ENCODE assay signal across 1 cellular context in the genomic region with DNA sequence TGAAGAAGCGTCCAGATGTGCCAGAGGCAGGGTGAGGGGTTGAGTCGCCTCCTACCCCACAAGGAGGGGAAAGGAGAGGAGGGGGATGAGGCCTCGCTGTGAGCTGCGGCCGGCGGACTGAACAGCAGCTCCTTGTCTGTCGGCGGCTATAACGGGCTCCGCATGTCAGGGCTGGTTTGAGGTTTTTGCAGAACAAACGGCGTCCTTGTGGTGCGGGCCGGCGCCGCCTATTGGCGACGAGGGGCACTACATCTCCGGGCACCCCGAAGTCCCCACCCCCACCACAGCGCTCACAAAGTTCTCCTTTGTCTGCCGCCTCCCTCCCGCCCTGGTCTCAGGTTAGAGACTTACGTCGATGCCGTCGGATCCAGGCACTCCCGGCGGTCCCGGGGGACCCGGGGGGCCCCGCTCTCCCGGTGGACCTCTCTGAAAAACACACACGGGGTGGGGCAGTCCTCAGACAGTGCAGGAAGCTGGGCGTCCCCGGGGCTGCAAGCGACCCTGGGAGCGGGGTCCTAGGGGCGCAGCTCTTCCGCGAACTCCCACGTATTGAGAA.
A peak's percentile ranks its signal among the peaks of the same experiment; 100 is the strongest.
TF ChIP-seq lines count a peak whose summit lies in the region.

No MANE protein-coding gene starts in this region.

TF ChIP-seq in K562, 482 proteins besides CTCF, POLR2A, EP300 and RAD21 (continued from another document and continues in another):
- TF ChIP-seq ZBTB5 (IDR thresholded peaks at IDR 0.05) (no peak), THRAP3 (IDR thresholded peaks at IDR 0.05; ENCODE audit: borderline replicate concordance) (no peak), KDM4B (IDR thresholded peaks at IDR 0.05; ENCODE audit: borderline replicate concordance in 2 of 2, low read depth in 1 of 2) (no peak), IRF1 (CRISPR knock-in tag; IDR thresholded peaks at IDR 0.05; ENCODE audit: borderline replicate concordance) (no peak; the same call in 1 of the 2 replicates), ZFP30 (CRISPR knock-in tag; IDR thresholded peaks at IDR 0.05; ENCODE audit: borderline replicate concordance) (no peak), PHF21A (IDR thresholded peaks at IDR 0.05; ENCODE audit: borderline replicate concordance, low read depth) (no peak), ZBTB17 (CRISPR knock-in tag; IDR thresholded peaks at IDR 0.05) (no peak), FOSL1 (tag; conservative IDR thresholded peaks at IDR 0.05) (no peak), DMBX1 (CRISPR knock-in tag; IDR thresholded peaks at IDR 0.05; ENCODE audit: borderline replicate concordance) (peak; percentile 72; the same call in 1 of the 2 replicates), ASH1L (IDR thresholded peaks at IDR 0.05; ENCODE audit: borderline replicate concordance, low read depth, partially characterized antibody) (no peak), TFE3 (CRISPR knock-in tag; IDR thresholded peaks at IDR 0.05) (no peak), ZSCAN29 (IDR thresholded peaks at IDR 0.05) (no peak), CHD1 (IDR thresholded peaks at IDR 0.05; ENCODE audit: low read length) (no peak), NFIC (IDR thresholded peaks at IDR 0.05) (peak; percentile 69), E4F1 (CRISPR knock-in tag; IDR thresholded peaks at IDR 0.05; ENCODE audit: borderline replicate concordance) (no peak), SIX5 (IDR thresholded peaks at IDR 0.05; ENCODE audit: borderline replicate concordance in 1 of 2, insufficient read depth in 1 of 2, low read depth in 1 of 2, low read length in 2 of 2) (no peak), SNRNP70 (optimal IDR thresholded peaks at IDR 0.05; ENCODE audit: low read depth, low read length) (no peak), RBM15 (IDR thresholded peaks at IDR 0.05; ENCODE audit: insufficient read depth, low read length) (no peak), BCOR (IDR thresholded peaks at IDR 0.05) (0 out of 2 replicates have a peak, but pooled peaks have one; percentile 20), NCOR1 (IDR thresholded peaks at IDR 0.05) (no peak), E2F5 (CRISPR knock-in tag; IDR thresholded peaks at IDR 0.05) (no peak), FIP1L1 (IDR thresholded peaks at IDR 0.05; ENCODE audit: low read depth, low read length, poor library complexity, severe bottlenecking) (peak; percentile 39), TCF7 (IDR thresholded peaks at IDR 0.05; ENCODE audit: borderline replicate concordance) (0 out of 2 replicates have a peak, but pooled peaks have one; percentile 45)
- TF ChIP-seq, protein P1, sequence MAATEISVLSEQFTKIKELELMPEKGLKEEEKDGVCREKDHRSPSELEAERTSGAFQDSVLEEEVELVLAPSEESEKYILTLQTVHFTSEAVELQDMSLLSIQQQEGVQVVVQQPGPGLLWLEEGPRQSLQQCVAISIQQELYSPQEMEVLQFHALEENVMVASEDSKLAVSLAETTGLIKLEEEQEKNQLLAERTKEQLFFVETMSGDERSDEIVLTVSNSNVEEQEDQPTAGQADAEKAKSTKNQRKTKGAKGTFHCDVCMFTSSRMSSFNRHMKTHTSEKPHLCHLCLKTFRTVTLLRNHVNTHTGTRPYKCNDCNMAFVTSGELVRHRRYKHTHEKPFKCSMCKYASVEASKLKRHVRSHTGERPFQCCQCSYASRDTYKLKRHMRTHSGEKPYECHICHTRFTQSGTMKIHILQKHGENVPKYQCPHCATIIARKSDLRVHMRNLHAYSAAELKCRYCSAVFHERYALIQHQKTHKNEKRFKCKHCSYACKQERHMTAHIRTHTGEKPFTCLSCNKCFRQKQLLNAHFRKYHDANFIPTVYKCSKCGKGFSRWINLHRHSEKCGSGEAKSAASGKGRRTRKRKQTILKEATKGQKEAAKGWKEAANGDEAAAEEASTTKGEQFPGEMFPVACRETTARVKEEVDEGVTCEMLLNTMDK (IDR thresholded peaks at IDR 0.05; ENCODE audit: borderline replicate concordance, insufficient read depth, low read depth, low read length, poor library complexity, severe bottlenecking): no peak
- TF ChIP-seq, protein P2, sequence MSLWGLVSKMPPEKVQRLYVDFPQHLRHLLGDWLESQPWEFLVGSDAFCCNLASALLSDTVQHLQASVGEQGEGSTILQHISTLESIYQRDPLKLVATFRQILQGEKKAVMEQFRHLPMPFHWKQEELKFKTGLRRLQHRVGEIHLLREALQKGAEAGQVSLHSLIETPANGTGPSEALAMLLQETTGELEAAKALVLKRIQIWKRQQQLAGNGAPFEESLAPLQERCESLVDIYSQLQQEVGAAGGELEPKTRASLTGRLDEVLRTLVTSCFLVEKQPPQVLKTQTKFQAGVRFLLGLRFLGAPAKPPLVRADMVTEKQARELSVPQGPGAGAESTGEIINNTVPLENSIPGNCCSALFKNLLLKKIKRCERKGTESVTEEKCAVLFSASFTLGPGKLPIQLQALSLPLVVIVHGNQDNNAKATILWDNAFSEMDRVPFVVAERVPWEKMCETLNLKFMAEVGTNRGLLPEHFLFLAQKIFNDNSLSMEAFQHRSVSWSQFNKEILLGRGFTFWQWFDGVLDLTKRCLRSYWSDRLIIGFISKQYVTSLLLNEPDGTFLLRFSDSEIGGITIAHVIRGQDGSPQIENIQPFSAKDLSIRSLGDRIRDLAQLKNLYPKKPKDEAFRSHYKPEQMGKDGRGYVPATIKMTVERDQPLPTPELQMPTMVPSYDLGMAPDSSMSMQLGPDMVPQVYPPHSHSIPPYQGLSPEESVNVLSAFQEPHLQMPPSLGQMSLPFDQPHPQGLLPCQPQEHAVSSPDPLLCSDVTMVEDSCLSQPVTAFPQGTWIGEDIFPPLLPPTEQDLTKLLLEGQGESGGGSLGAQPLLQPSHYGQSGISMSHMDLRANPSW (CRISPR knock-in tag; IDR thresholded peaks at IDR 0.05): no peak
- TF ChIP-seq, protein P3, sequence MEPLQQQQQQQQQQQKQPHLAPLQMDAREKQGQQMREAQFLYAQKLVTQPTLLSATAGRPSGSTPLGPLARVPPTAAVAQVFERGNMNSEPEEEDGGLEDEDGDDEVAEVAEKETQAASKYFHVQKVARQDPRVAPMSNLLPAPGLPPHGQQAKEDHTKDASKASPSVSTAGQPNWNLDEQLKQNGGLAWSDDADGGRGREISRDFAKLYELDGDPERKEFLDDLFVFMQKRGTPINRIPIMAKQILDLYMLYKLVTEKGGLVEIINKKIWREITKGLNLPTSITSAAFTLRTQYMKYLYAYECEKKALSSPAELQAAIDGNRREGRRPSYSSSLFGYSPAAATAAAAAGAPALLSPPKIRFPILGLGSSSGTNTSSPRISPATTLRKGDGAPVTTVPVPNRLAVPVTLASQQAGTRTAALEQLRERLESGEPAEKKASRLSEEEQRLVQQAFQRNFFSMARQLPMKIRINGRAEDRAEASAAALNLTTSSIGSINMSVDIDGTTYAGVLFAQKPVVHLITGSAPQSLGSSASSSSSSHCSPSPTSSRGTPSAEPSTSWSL (CRISPR knock-in tag; IDR thresholded peaks at IDR 0.05; ENCODE audit: borderline replicate concordance): no peak
- TF ChIP-seq, protein P4, sequence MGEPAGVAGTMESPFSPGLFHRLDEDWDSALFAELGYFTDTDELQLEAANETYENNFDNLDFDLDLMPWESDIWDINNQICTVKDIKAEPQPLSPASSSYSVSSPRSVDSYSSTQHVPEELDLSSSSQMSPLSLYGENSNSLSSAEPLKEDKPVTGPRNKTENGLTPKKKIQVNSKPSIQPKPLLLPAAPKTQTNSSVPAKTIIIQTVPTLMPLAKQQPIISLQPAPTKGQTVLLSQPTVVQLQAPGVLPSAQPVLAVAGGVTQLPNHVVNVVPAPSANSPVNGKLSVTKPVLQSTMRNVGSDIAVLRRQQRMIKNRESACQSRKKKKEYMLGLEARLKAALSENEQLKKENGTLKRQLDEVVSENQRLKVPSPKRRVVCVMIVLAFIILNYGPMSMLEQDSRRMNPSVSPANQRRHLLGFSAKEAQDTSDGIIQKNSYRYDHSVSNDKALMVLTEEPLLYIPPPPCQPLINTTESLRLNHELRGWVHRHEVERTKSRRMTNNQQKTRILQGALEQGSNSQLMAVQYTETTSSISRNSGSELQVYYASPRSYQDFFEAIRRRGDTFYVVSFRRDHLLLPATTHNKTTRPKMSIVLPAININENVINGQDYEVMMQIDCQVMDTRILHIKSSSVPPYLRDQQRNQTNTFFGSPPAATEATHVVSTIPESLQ (CRISPR knock-in tag; IDR thresholded peaks at IDR 0.05): no peak
